Comparison of ENCODE assay signal across 7 cellular contexts in the genomic region with DNA sequence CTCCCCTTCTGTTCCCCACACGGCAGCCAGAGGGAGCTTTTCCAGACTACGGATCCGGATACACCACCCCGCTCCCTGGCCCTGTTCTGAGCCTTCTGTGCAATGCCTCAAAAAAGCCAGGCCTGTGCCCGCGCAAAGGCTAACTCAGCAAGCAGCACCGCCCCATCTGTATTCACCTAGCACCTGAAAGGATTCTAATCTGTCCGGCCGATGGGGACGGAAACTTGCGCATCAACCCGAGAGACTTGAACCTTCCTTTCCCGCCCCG. TPM values are rescaled to one million over a fixed set of nuclear protein-coding genes. Genes with fewer than 3 reads are reported as not detected.
DNase-seq lines count a peak whose midpoint lies in the region; ATAC-seq and TF ChIP-seq lines count a peak whose summit lies in the region.

No MANE protein-coding gene starts in this region.

- peak overlapping the region; percentile 83 for H3K9ac ChIP-seq in mucosa of stomach (ENCODE audit: low read length)

- no peaks in the 10 kb centered on the region for H3K36me3 ChIP-seq in mucosa of stomach (ENCODE audit: control insufficient read depth, insufficient read depth, low read length)

- DNase-seq in GM10266 (ENCODE audit: extremely low spot score) (peak; percentile 70), HS-27A (ENCODE audit: low read depth) (peak; percentile 55), NOMO-1 treated with DMSO at 0.1 percent for 48 hours (lab: John Stamatoyannopoulos, UW; ENCODE audit: unreplicated experiment) (peak; percentile 59), activated T-cell treated with anti-CD3 and anti-CD28 coated beads for 48 hours (ENCODE audit: low read depth) (peak; percentile 49)

- peak overlapping the region; percentile 96 for H3K27ac ChIP-seq in temporal lobe (ENCODE audit: low read depth, low read length)

- H3K9me3 ChIP-seq in mucosa of stomach (ENCODE audit: control insufficient read depth, low read length), result no peaks in the 10 kb centered on the region

- H3K27me3 ChIP-seq in mucosa of stomach (ENCODE audit: control insufficient read depth, insufficient read depth, low read length), result no peaks in the 10 kb centered on the region

- H3K4me1 ChIP-seq in mucosa of stomach (ENCODE audit: control insufficient read depth, insufficient read depth, low read length), result peaks cover 22% of the 10 kb centered on the region

- TF ChIP-seq CTCF in GM10266 (IDR thresholded peaks at IDR 0.05; ENCODE audit: control insufficient read depth, insufficient read depth, low read depth, missing control alignments), result peak; percentile 64

- ATAC-seq in esophagus mucosa, result peak; percentile 46

- peak overlapping the region; percentile 87 for H3K4me3 ChIP-seq in mucosa of stomach (ENCODE audit: low read length)

RNA-seq across cellular contexts. Expression of a gene that starts 0.6 kb away (rescaled TPM):
- total RNA-seq in esophagus mucosa (8.0 TPM), temporal lobe (5.2 TPM)

RNA-seq across cellular contexts. Expression of a gene that starts 7.2 kb away (rescaled TPM):
- total RNA-seq in esophagus mucosa (6.4 TPM), temporal lobe (6.1 TPM)

RNA-seq across cellular contexts. Expression of a gene that starts 24.8 kb away (rescaled TPM):
- total RNA-seq in esophagus mucosa, result 204 TPM
- total RNA-seq in temporal lobe, result 289 TPM

RNA-seq across cellular contexts. Expression of a gene that starts 35.9 kb away (rescaled TPM):
- 98.8 TPM for total RNA-seq in esophagus mucosa
- 48.7 TPM for total RNA-seq in temporal lobe

RNA-seq across cellular contexts. Expression of a gene that starts 39.4 kb away (rescaled TPM):
- 52.8 TPM for total RNA-seq in esophagus mucosa
- total RNA-seq in temporal lobe, result 37.1 TPM

Comparison
In these comparisons a context has a peak if more than half of its experiments do, and no peak if none do; other contexts are left out.
1. Peak in every context shown above with its lines: DNase-seq, ATAC-seq, H3K4me3 ChIP-seq and H3K27ac ChIP-seq.